Comparison of ENCODE assay signal across 9 cellular contexts in the genomic region with DNA sequence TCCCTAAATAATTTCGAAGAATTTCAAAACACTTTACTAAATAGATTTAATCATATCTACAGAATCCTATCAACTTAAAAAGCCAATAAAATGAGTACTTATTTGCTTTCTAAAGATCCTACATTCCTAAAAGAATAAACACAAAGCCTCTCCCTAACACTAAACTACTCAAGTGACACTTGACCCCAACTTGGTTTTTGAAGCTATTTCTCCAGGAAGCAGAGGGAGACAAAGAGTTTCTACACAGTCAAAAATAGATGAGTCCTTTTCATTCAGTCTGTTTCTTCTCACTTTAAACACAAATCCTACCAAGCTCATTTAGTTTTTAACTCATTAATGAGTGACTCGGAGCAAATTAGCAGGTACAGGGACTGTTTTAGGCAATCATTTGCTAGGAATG. TPM values are rescaled to one million over a fixed set of nuclear protein-coding genes. Genes with fewer than 3 reads are reported as not detected.
DNase-seq lines count a peak whose midpoint lies in the region; ATAC-seq and TF ChIP-seq lines count a peak whose summit lies in the region.
"Had no signal": no experiment of that assay in that cellular context is flagged by ENCODE, and none has a peak within 500 bp of the region (broad histone marks: within the 10 kb centered on the region; RNA-seq: fewer than 3 reads in every experiment).

No MANE protein-coding gene starts in this region.

- H3K36me3 ChIP-seq in breast epithelium (no peaks in the 10 kb centered on the region), muscle layer of duodenum (ENCODE audit: control insufficient read depth in 1 of 2, insufficient read depth in 2 of 2, low read length in 2 of 2) (no peaks in the 10 kb centered on the region)

- TF ChIP-seq POLR2A in breast epithelium (IDR thresholded peaks at IDR 0.05): no peak

- DNase-seq in right cardiac atrium (no peak), left ventricle myocardium superior (no peak), breast epithelium (ENCODE audit: low spot score in 2 of 2) (no peak), NCI-H2196 treated with DMSO at 0.1 percent for 48 hours (lab: John Stamatoyannopoulos, UW; ENCODE audit: unreplicated experiment) (no peak), germinal center (ENCODE audit: low spot score) (no peak)
- DNase-seq: effector CD4-positive, alpha-beta T cell had no signal

- intact Hi-C loops in right cardiac atrium (cut with DNase I): no loop called here
- intact Hi-C loops in left ventricle myocardium superior (cut with micrococcal nuclease): loop anchor here (5.0 to 10.0 kb wide), 2 partner anchors 53 to 70 kb away; no protein-coding TSS in a partner anchor
- intact Hi-C loops in breast epithelium (cut with DNase I; ENCODE audit: low total_unique reads): loop anchor here (10.0 kb wide), 1 partner anchor 2000 kb away; no protein-coding TSS in a partner anchor

- H3K4me1 ChIP-seq in right cardiac atrium (ENCODE audit: control insufficient read depth, insufficient read depth, low read length) (no peaks in the 10 kb centered on the region), breast epithelium (peaks cover 0 to 17% of the 10 kb centered on the region in 2 donors), muscle layer of duodenum (ENCODE audit: control insufficient read depth in 1 of 2, insufficient read depth in 2 of 2, low read length in 2 of 2) (peaks cover 16 to 34% of the 10 kb centered on the region in 2 donors)

- H3K4me3 ChIP-seq in right cardiac atrium (ENCODE audit: low read length) (peak overlapping the region; percentile 79), breast epithelium (peak overlapping the region; percentile 66 to 94 (median 88)), muscle layer of duodenum (ENCODE audit: low read depth in 1 of 2, low read length in 2 of 2) (peak overlapping the region; percentile 85 to 91)

- ATAC-seq in right cardiac atrium (no peak), left ventricle myocardium superior (no peak), GM18519 (IDR thresholded peaks at IDR 0.05; ENCODE audit: low FRiP score, unreplicated experiment) (no peak), GM18502 (IDR thresholded peaks at IDR 0.05; ENCODE audit: poor library complexity, unreplicated experiment) (no peak)

- H3K27ac ChIP-seq in right cardiac atrium (ENCODE audit: low read length) (no peak overlapping the region), breast epithelium (peak overlapping the region; percentile 16 to 99), muscle layer of duodenum (ENCODE audit: low read length) (peak overlapping the region; percentile 91)

- H3K9me3 ChIP-seq in right cardiac atrium (ENCODE audit: control insufficient read depth, low read length) (no peaks in the 10 kb centered on the region), breast epithelium (no peaks in the 10 kb centered on the region), muscle layer of duodenum (ENCODE audit: control insufficient read depth in 1 of 2, low read length in 2 of 2) (no peaks in the 10 kb centered on the region)

- H3K27me3 ChIP-seq in right cardiac atrium (ENCODE audit: control insufficient read depth, insufficient read depth) (no peaks in the 10 kb centered on the region), breast epithelium (no peaks in the 10 kb centered on the region), muscle layer of duodenum (ENCODE audit: low read depth, low read length) (no peaks in the 10 kb centered on the region)

- TF ChIP-seq CTCF in breast epithelium (IDR thresholded peaks at IDR 0.05): no peak

- WGBS in right cardiac atrium: 81% methylated on average over 2 of the region's 2 CpGs

RNA-seq across cellular contexts. Expression of gene ATL2, which starts 2.1 kb away (rescaled TPM):
- total RNA-seq in right cardiac atrium (10 to 100 TPM; 37.4 to 53.5 (median 41.6) TPM), left ventricle myocardium superior (28.2 TPM), breast epithelium (100 to 1,000 TPM in 2 of 3 donors, 10 to 100 TPM in 1; 66.4 to 179 (median 159) TPM)
- 19.9 TPM for polyA plus RNA-seq in right cardiac atrium

Comparison
In these comparisons a context has a peak if more than half of its experiments do, and no peak if none do; other contexts are left out.
1. intact Hi-C loops: an anchor here in left ventricle myocardium superior (5.0 to 10.0 kb wide) and breast epithelium (10.0 kb wide); none called in right cardiac atrium.